Comparison of ENCODE assay signal across 1 cellular context in the genomic region with DNA sequence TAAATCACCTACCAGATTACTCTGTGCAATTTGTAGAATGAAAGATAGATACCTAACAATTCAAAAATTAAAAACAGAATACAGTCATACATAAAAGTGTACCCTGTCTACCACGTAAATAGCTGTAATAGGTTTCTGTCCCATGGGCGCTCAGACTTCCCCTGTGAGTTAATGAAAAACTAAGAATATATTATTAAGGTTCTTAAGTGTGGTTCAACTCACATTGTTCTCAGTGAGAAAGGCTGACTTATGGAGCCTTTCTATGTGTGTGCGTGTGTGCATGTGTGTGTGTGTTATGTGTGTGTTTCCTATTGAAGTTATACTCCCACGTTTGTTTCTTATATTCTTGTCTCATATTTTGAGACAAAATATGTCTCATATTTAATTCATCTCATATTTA.
TF ChIP-seq lines count a peak whose summit lies in the region.

No MANE protein-coding gene starts in this region.

TF ChIP-seq in HepG2, 621 proteins besides CTCF, POLR2A, EP300 and RAD21 (continued from another document):
- TF ChIP-seq KLF9 (CRISPR knock-in tag; IDR thresholded peaks at IDR 0.05; ENCODE audit: low read depth) (no peak), TBP (CRISPR knock-in tag; IDR thresholded peaks at IDR 0.05) (no peak)
